Comparison of ENCODE assay signal across 25 cellular contexts in genomic region chrX:41507899-41508298, GRCh38.
"Had no signal": no experiment of that assay in that cellular context is flagged by ENCODE, and none has a peak within 500 bp of the region (broad histone marks: within the 10 kb centered on the region; RNA-seq: fewer than 3 reads in every experiment).

No MANE protein-coding gene starts in this region.

- DNase-seq: Kasumi-1; MM.1S; NCI-H1092 treated with DMSO at 0.1 percent for 48 hours; NCI-H1436; NCI-H187; NCI-H2029; NCI-H2081 treated with DMSO at 0.1 percent for 48 hours; NCI-H2171; NCI-H345; NCI-H446 treated with DMSO at 0.1 percent for 48 hours; NCI-H510A treated with DMSO at 0.1 percent for 48 hours; NCI-H526; NCI-H82; NK-92 treated with Interleukin-12 subunit alpha and Interleukin-12 subunit beta, amount 100 ng/mL, for 24 hours; OCI-M1; PC-9; Peyer's patch; SHP77 treated with DMSO at 0.1 percent for 48 hours; SJCRH30 had no signal

- H3K4me1 ChIP-seq: SJCRH30 had no signal

- H3K4me3 ChIP-seq: K562, PC-9, Peyer's patch, SJCRH30 had no signal

- H3K27ac ChIP-seq: KMS-11, PC-9, Peyer's patch, SJCRH30 had no signal

- H3K4me2 ChIP-seq: KMS-11, PC-9 had no signal

- H2AFZ ChIP-seq: PC-9 had no signal

- H3K36me3 ChIP-seq: Peyer's patch, SJCRH30 had no signal

- H3K27ac Mint-ChIP-seq: IgD-negative memory B cell had no signal

- H3K36me3 Mint-ChIP-seq: IgD-negative memory B cell had no signal

- ATAC-seq: HepG2, K562, Right ventricle myocardium inferior, SK-N-SH treated with all-trans-retinoic acid at 6 μM for 48 hours had no signal

- H3K4me3 Mint-ChIP-seq: IgD-negative memory B cell had no signal

- H3K9me3 ChIP-seq: Peyer's patch, SJCRH30 had no signal

- H3K9ac ChIP-seq: KMS-11 had no signal

- H3K9me3 Mint-ChIP-seq: IgD-negative memory B cell had no signal

- H3K27me3 ChIP-seq: Peyer's patch, SJCRH30 had no signal

- H3K27me3 Mint-ChIP-seq: IgD-negative memory B cell had no signal
